ENCODE assay signal across 22 cellular contexts in the genomic region with DNA sequence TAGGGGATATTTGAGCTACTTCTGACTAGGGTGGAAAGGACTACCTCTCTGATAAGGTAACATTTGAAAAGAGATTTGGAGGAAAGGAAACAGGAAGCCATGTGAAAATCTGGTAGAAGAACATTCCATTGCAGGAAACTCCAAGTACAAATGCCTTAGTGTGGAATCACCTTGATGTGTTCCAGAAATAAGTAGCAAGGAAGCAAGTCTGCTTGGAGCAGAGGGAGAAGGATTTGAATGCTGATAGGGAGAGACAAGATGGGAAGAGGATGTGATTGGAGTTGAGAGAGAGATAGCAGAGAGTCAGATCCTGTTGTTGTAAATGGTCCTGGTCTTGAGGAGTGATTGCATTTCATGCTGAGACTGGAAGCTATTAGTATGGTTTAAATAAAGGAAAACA.
"Had no signal": no experiment of that assay in that cellular context is flagged by ENCODE, and none has a peak within 500 bp of the region (broad histone marks: within the 10 kb centered on the region; RNA-seq: fewer than 3 reads in every experiment).

No MANE protein-coding gene starts in this region.

- H3K27ac ChIP-seq: coronary artery, foreskin keratinocyte, hepatocyte, spleen, transverse colon had no signal

- DNase-seq: effector CD4-positive, alpha-beta T cell; endodermal cell; erythroblast; head of caudate nucleus; natural killer cell; posterior cingulate gyrus; spleen; stimulated activated CD4-positive, alpha-beta T cell treated with anti-CD3 and anti-CD28 coated beads, Interleukin-15, amount 100 ng/mL, for 24 hours; stimulated activated CD4-positive, alpha-beta T cell treated with anti-CD3 and anti-CD28 coated beads, Interleukin-1b, Interleukin-23, amount 100 ng/mL, for 48 hours; stimulated activated CD4-positive, alpha-beta T cell treated with anti-CD3 and anti-CD28 coated beads, Interleukin-4, amount 100 ng/mL, for 24 hours; stimulated activated naive CD8-positive, alpha-beta T cell treated with anti-CD3 and anti-CD28 coated beads, Interleukin-15, amount 100 ng/mL, for 72 hours; transverse colon had no signal

- H3K9me3 Mint-ChIP-seq: endodermal cell; stimulated activated memory B cell treated with anti-CD40 and anti-IgM and Interleukin-4, amounts not matched to agents 10 μg/mL and 1 μg/mL and 100 μg/mL, for 72 hours had no signal

- H3K27me3 Mint-ChIP-seq: stimulated activated memory B cell treated with anti-CD40 and anti-IgM and Interleukin-4, amounts not matched to agents 10 μg/mL and 1 μg/mL and 100 μg/mL, for 72 hours; stimulated activated naive CD8-positive, alpha-beta T cell treated with anti-CD3 and anti-CD28 coated beads, Interleukin-15, amount 100 ng/mL, for 72 hours had no signal

- H3K4me2 ChIP-seq: hepatocyte had no signal

- H3K27ac Mint-ChIP-seq: endodermal cell; mesothelial cell of epicardium; natural killer cell; stimulated activated memory B cell treated with anti-CD40 and anti-IgM and Interleukin-4, amounts not matched to agents 10 μg/mL and 1 μg/mL and 100 μg/mL, for 72 hours; stimulated activated naive CD8-positive, alpha-beta T cell treated with anti-CD3 and anti-CD28 coated beads, Interleukin-15, amount 100 ng/mL, for 72 hours had no signal

- H3K4me1 Mint-ChIP-seq: endodermal cell; mesothelial cell of epicardium; natural killer cell; neural crest cell; stimulated activated memory B cell treated with anti-CD40 and anti-IgM and Interleukin-4, amounts not matched to agents 10 μg/mL and 1 μg/mL and 100 μg/mL, for 72 hours; stimulated activated naive CD8-positive, alpha-beta T cell treated with anti-CD3 and anti-CD28 coated beads, Interleukin-15, amount 100 ng/mL, for 72 hours had no signal

- H3K36me3 ChIP-seq: spleen, thoracic aorta, transverse colon had no signal

- H3K27me3 ChIP-seq: foreskin keratinocyte, hepatocyte, spleen, transverse colon had no signal

- H3K79me2 ChIP-seq: hepatocyte had no signal

- H2AFZ ChIP-seq: hepatocyte had no signal

- H3K36me3 Mint-ChIP-seq: mesothelial cell of epicardium; natural killer cell; stimulated activated memory B cell treated with anti-CD40 and anti-IgM and Interleukin-4, amounts not matched to agents 10 μg/mL and 1 μg/mL and 100 μg/mL, for 72 hours had no signal

- H3K4me3 Mint-ChIP-seq: endodermal cell; mesothelial cell of epicardium; natural killer cell; neural crest cell; stimulated activated memory B cell treated with anti-CD40 and anti-IgM and Interleukin-4, amounts not matched to agents 10 μg/mL and 1 μg/mL and 100 μg/mL, for 72 hours; stimulated activated naive CD8-positive, alpha-beta T cell treated with anti-CD3 and anti-CD28 coated beads, Interleukin-15, amount 100 ng/mL, for 72 hours had no signal

- ATAC-seq: foreskin keratinocyte; left lobe of liver; natural killer cell; sciatic nerve; stimulated activated memory B cell treated with anti-CD40 and anti-IgM and Interleukin-4, amounts not matched to agents 10 μg/mL and 1 μg/mL and 100 μg/mL, for 72 hours; stimulated activated naive CD8-positive, alpha-beta T cell treated with anti-CD3 and anti-CD28 coated beads, Interleukin-15, amount 100 ng/mL, for 72 hours had no signal

- H3K4me3 ChIP-seq: coronary artery, hepatocyte, spleen, thoracic aorta, transverse colon had no signal

- FAIRE-seq: endothelial cell of umbilical vein had no signal

- H3K9me3 ChIP-seq: thoracic aorta, transverse colon had no signal

- H3K4me1 ChIP-seq: foreskin keratinocyte, spleen, transverse colon had no signal
